ENCODE assay signal across 1 cellular context in the genomic region with DNA sequence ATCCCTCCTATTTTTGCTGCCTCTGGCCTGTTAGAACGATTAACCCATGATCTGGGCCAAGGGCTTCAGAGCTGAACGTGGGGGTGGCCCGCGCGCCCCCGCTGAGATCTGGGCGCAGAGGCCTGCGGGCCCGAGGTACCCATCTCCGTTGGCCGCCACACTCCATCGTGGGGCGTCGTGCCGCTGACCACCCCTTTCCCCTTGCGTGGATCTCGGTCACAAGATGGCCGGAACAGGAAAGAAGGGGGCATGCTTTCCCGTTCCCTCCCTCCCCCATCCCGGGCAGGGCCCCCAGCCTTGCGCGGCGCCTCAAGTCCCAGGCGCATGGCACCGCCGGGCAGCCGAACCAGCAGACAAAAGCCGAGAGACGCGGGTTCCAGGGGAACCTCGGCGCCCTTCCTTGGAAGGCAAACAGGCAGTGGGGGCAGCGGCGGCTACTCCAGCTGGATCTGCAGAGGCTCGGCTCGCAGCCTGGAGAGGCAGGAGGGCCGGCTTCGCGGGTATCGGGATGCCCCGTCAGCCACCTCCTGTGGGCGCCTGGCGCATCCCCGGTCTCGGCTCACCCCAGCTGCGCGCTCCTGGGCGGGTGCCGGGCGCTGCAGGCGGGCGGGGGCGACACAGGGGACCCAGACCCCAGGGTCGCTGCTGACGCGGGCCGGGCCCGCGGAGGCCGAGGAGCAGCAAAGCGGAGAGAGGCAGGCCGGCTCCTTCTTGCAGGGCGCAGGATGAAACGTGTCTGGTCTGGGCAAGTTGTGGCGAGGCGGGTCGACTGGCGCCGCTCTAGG.
TF ChIP-seq lines count a peak whose summit lies in the region.

No MANE protein-coding gene starts in this region.

TF ChIP-seq in HEK293, 187 proteins besides CTCF, POLR2A, EP300 and RAD21 (continued from another document and continues in another):
- TF ChIP-seq, protein P1, sequence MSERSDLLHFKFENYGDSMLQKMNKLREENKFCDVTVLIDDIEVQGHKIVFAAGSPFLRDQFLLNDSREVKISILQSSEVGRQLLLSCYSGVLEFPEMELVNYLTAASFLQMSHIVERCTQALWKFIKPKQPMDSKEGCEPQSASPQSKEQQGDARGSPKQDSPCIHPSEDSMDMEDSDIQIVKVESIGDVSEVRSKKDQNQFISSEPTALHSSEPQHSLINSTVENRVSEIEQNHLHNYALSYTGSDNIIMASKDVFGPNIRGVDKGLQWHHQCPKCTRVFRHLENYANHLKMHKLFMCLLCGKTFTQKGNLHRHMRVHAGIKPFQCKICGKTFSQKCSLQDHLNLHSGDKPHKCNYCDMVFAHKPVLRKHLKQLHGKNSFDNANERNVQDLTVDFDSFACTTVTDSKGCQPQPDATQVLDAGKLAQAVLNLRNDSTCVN (tag by site-specific recombination; optimal IDR thresholded peaks at IDR 0.05), result peak; percentile 94
- TF ChIP-seq, protein P2, sequence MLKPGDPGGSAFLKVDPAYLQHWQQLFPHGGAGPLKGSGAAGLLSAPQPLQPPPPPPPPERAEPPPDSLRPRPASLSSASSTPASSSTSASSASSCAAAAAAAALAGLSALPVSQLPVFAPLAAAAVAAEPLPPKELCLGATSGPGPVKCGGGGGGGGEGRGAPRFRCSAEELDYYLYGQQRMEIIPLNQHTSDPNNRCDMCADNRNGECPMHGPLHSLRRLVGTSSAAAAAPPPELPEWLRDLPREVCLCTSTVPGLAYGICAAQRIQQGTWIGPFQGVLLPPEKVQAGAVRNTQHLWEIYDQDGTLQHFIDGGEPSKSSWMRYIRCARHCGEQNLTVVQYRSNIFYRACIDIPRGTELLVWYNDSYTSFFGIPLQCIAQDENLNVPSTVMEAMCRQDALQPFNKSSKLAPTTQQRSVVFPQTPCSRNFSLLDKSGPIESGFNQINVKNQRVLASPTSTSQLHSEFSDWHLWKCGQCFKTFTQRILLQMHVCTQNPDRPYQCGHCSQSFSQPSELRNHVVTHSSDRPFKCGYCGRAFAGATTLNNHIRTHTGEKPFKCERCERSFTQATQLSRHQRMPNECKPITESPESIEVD (tag by site-specific recombination; IDR thresholded peaks at IDR 0.05), result no peak
- no peak for TF ChIP-seq ZSCAN30 (tag by site-specific recombination; IDR thresholded peaks at IDR 0.05)
- TF ChIP-seq ZNF274 (IDR thresholded peaks at IDR 0.05; ENCODE audit: low read length), result no peak
- TF ChIP-seq ZNF274 (tag by site-specific recombination; IDR thresholded peaks at IDR 0.05; ENCODE audit: borderline replicate concordance), result no peak
- TF ChIP-seq, protein P3, sequence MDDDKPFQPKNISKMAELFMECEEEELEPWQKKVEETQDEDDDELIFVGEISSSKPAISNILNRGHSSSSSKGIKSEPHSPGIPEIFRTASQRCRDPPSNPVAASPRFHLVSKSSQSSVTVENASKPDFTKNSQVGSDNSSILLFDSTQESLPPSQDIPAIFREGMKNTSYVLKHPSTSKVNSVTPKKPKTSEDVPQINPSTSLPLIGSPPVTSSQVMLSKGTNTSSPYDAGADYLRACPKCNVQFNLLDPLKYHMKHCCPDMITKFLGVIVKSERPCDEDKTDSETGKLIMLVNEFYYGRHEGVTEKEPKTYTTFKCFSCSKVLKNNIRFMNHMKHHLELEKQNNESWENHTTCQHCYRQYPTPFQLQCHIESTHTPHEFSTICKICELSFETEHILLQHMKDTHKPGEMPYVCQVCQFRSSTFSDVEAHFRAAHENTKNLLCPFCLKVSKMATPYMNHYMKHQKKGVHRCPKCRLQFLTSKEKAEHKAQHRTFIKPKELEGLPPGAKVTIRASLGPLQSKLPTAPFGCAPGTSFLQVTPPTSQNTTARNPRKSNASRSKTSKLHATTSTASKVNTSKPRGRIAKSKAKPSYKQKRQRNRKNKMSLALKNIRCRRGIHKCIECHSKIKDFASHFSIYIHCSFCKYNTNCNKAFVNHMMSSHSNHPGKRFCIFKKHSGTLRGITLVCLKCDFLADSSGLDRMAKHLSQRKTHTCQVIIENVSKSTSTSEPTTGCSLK (tag by site-specific recombination; IDR thresholded peaks at IDR 0.05), result no peak
- TF ChIP-seq ZNF433 (tag by site-specific recombination; IDR thresholded peaks at IDR 0.05; ENCODE audit: low read depth), result no peak
- TF ChIP-seq ZNF114 (tag by site-specific recombination; IDR thresholded peaks at IDR 0.05), result no peak
- peak; percentile 63 for TF ChIP-seq GLIS1 (tag by site-specific recombination; IDR thresholded peaks at IDR 0.05)
- TF ChIP-seq ZNF341 (tag by site-specific recombination; IDR thresholded peaks at IDR 0.05; ENCODE audit: low read depth), result peak; percentile 54
- TF ChIP-seq, protein P4, sequence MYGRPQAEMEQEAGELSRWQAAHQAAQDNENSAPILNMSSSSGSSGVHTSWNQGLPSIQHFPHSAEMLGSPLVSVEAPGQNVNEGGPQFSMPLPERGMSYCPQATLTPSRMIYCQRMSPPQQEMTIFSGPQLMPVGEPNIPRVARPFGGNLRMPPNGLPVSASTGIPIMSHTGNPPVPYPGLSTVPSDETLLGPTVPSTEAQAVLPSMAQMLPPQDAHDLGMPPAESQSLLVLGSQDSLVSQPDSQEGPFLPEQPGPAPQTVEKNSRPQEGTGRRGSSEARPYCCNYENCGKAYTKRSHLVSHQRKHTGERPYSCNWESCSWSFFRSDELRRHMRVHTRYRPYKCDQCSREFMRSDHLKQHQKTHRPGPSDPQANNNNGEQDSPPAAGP (tag by site-specific recombination; IDR thresholded peaks at IDR 0.05), result no peak
- no peak for TF ChIP-seq ZNF239 (tag by site-specific recombination; IDR thresholded peaks at IDR 0.05)
- TF ChIP-seq ZNF600 (tag by site-specific recombination; IDR thresholded peaks at IDR 0.05), result no peak
- peak; percentile 54; the same call in 1 of the 2 replicates for TF ChIP-seq ZNF366 (tag by site-specific recombination; conservative IDR thresholded peaks at IDR 0.05)
- no peak for TF ChIP-seq ZNF768 (tag by site-specific recombination; IDR thresholded peaks at IDR 0.05)
- no peak for TF ChIP-seq ZNF350 (tag by site-specific recombination; IDR thresholded peaks at IDR 0.05)
- no peak for TF ChIP-seq ZNF791 (tag by site-specific recombination; IDR thresholded peaks at IDR 0.05)
- TF ChIP-seq, protein P5, sequence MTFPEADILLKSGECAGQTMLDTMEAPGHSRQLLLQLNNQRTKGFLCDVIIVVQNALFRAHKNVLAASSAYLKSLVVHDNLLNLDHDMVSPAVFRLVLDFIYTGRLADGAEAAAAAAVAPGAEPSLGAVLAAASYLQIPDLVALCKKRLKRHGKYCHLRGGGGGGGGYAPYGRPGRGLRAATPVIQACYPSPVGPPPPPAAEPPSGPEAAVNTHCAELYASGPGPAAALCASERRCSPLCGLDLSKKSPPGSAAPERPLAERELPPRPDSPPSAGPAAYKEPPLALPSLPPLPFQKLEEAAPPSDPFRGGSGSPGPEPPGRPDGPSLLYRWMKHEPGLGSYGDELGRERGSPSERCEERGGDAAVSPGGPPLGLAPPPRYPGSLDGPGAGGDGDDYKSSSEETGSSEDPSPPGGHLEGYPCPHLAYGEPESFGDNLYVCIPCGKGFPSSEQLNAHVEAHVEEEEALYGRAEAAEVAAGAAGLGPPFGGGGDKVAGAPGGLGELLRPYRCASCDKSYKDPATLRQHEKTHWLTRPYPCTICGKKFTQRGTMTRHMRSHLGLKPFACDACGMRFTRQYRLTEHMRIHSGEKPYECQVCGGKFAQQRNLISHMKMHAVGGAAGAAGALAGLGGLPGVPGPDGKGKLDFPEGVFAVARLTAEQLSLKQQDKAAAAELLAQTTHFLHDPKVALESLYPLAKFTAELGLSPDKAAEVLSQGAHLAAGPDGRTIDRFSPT (tag by site-specific recombination; IDR thresholded peaks at IDR 0.05), result peak; percentile 88
- TF ChIP-seq OSR2 (tag by site-specific recombination; IDR thresholded peaks at IDR 0.05), result no peak
- no peak for TF ChIP-seq ZNF292 (tag by site-specific recombination; IDR thresholded peaks at IDR 0.05; ENCODE audit: borderline replicate concordance, low read depth)
- TF ChIP-seq YY1 (tag by site-specific recombination; IDR thresholded peaks at IDR 0.05), result peak; percentile 62
- TF ChIP-seq ZNF24 (tag by site-specific recombination; IDR thresholded peaks at IDR 0.05), result no peak
- TF ChIP-seq BCL11B (tag by site-specific recombination; IDR thresholded peaks at IDR 0.05; ENCODE audit: low read depth), result no peak
- no peak for TF ChIP-seq ZNF133 (tag by site-specific recombination; IDR thresholded peaks at IDR 0.05)
- TF ChIP-seq HOXC10 (CRISPR knock-in tag; IDR thresholded peaks at IDR 0.05), result no peak
- TF ChIP-seq, protein P6, sequence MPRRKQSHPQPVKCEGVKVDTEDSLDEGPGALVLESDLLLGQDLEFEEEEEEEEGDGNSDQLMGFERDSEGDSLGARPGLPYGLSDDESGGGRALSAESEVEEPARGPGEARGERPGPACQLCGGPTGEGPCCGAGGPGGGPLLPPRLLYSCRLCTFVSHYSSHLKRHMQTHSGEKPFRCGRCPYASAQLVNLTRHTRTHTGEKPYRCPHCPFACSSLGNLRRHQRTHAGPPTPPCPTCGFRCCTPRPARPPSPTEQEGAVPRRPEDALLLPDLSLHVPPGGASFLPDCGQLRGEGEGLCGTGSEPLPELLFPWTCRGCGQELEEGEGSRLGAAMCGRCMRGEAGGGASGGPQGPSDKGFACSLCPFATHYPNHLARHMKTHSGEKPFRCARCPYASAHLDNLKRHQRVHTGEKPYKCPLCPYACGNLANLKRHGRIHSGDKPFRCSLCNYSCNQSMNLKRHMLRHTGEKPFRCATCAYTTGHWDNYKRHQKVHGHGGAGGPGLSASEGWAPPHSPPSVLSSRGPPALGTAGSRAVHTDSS (tag by site-specific recombination; IDR thresholded peaks at IDR 0.05), result no peak
- TF ChIP-seq, protein P7, sequence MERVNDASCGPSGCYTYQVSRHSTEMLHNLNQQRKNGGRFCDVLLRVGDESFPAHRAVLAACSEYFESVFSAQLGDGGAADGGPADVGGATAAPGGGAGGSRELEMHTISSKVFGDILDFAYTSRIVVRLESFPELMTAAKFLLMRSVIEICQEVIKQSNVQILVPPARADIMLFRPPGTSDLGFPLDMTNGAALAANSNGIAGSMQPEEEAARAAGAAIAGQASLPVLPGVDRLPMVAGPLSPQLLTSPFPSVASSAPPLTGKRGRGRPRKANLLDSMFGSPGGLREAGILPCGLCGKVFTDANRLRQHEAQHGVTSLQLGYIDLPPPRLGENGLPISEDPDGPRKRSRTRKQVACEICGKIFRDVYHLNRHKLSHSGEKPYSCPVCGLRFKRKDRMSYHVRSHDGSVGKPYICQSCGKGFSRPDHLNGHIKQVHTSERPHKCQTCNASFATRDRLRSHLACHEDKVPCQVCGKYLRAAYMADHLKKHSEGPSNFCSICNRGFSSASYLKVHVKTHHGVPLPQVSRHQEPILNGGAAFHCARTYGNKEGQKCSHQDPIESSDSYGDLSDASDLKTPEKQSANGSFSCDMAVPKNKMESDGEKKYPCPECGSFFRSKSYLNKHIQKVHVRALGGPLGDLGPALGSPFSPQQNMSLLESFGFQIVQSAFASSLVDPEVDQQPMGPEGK (tag by site-specific recombination; IDR thresholded peaks at IDR 0.05), result peak; percentile 87
- TF ChIP-seq ZFP41 (tag by site-specific recombination; IDR thresholded peaks at IDR 0.05; ENCODE audit: borderline replicate concordance), result no peak
- TF ChIP-seq ZNF530 (tag by site-specific recombination; IDR thresholded peaks at IDR 0.05; ENCODE audit: low read depth), result no peak
- no peak for TF ChIP-seq ZNF416 (tag by site-specific recombination; IDR thresholded peaks at IDR 0.05)
- TF ChIP-seq TCF7L2 (IDR thresholded peaks at IDR 0.05; ENCODE audit: borderline replicate concordance, low read depth, low read length), result no peak
- no peak for TF ChIP-seq MYNN (tag by site-specific recombination; IDR thresholded peaks at IDR 0.05; ENCODE audit: borderline replicate concordance)
- no peak for TF ChIP-seq ZNF621 (tag by site-specific recombination; IDR thresholded peaks at IDR 0.05)
- no peak for TF ChIP-seq ZNF747 (tag by site-specific recombination; IDR thresholded peaks at IDR 0.05)
- no peak for TF ChIP-seq ZNF23 (tag by site-specific recombination; IDR thresholded peaks at IDR 0.05; ENCODE audit: borderline replicate concordance)
- TF ChIP-seq, protein P8, sequence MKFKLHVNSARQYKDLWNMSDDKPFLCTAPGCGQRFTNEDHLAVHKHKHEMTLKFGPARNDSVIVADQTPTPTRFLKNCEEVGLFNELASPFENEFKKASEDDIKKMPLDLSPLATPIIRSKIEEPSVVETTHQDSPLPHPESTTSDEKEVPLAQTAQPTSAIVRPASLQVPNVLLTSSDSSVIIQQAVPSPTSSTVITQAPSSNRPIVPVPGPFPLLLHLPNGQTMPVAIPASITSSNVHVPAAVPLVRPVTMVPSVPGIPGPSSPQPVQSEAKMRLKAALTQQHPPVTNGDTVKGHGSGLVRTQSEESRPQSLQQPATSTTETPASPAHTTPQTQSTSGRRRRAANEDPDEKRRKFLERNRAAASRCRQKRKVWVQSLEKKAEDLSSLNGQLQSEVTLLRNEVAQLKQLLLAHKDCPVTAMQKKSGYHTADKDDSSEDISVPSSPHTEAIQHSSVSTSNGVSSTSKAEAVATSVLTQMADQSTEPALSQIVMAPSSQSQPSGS (tag by site-specific recombination; IDR thresholded peaks at IDR 0.05; ENCODE audit: low read depth), result no peak
- TF ChIP-seq HOXA7 (CRISPR knock-in tag; IDR thresholded peaks at IDR 0.05; ENCODE audit: borderline replicate concordance), result no peak
- no peak for TF ChIP-seq ZNF837 (tag by site-specific recombination; IDR thresholded peaks at IDR 0.05)
- 0 out of 2 replicates have a peak, but pooled peaks have one; percentile 16 for TF ChIP-seq WT1 (tag by site-specific recombination; IDR thresholded peaks at IDR 0.05)
- TF ChIP-seq ZSCAN23 (tag by site-specific recombination; IDR thresholded peaks at IDR 0.05), result no peak
- no peak for TF ChIP-seq BCL11A (tag by site-specific recombination; IDR thresholded peaks at IDR 0.05; ENCODE audit: low read depth)
- TF ChIP-seq, protein P9, sequence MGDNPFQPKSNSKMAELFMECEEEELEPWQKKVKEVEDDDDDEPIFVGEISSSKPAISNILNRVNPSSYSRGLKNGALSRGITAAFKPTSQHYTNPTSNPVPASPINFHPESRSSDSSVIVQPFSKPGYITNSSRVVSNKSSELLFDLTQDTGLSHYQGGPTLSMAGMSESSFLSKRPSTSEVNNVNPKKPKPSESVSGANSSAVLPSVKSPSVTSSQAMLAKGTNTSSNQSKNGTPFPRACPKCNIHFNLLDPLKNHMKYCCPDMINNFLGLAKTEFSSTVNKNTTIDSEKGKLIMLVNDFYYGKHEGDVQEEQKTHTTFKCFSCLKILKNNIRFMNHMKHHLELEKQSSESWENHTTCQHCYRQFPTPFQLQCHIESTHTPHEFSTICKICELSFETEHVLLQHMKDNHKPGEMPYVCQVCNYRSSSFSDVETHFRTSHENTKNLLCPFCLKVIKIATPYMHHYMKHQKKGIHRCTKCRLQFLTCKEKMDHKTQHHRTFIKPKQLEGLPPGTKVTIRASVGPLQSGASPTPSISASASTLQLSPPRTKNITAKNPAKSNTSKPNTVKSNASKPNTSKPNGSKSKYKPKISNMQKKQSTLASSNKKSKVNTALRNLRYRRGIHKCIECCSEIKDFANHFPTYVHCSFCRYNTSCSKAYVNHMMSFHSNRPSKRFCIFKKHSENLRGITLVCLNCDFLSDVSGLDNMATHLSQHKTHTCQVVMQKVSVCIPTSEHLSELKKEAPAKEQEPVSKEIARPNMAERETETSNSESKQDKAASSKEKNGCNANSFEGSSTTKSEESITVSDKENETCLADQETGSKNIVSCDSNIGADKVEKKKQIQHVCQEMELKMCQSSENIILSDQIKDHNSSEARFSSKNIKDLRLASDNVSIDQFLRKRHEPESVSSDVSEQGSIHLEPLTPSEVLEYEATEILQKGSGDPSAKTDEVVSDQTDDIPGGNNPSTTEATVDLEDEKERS (tag by site-specific recombination; IDR thresholded peaks at IDR 0.05), result no peak
- TF ChIP-seq ZNF558 (tag by site-specific recombination; IDR thresholded peaks at IDR 0.05), result no peak
- TF ChIP-seq ZNF514 (tag by site-specific recombination; IDR thresholded peaks at IDR 0.05), result no peak
- TF ChIP-seq IKZF3 (tag by site-specific recombination; IDR thresholded peaks at IDR 0.05), result 0 out of 2 replicates have a peak, but pooled peaks have one; percentile 10
- TF ChIP-seq ZNF394 (tag by site-specific recombination; IDR thresholded peaks at IDR 0.05; ENCODE audit: borderline replicate concordance), result peak; percentile 91
